9 cellular contexts compared by ENCODE assay signal in the genomic region with DNA sequence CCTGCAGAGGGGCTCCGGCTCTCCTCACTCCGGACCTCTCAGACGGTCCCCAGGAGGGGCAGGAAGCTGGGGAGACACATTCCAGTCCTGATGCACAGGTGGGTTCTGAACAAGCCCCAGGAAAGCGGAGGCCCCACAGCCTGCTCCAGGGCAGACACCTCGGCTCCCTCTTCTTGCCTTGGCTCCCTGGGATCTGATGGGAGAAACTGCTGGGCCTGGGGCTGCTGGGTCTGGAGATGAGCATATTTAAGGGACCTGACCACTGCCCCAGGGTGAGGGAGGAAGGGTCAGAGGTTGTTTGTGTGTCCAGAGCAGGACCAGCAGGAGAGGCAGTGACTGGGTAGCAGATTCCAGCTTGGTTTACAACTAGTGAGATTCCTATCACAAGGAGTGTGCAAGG. TPM values are rescaled to one million over a fixed set of nuclear protein-coding genes. Genes with fewer than 3 reads are reported as not detected.
DNase-seq lines count a peak whose midpoint lies in the region; ATAC-seq and TF ChIP-seq lines count a peak whose summit lies in the region.
"Had no signal": no experiment of that assay in that cellular context is flagged by ENCODE, and none has a peak within 500 bp of the region (broad histone marks: within the 10 kb centered on the region; RNA-seq: fewer than 3 reads in every experiment).

No MANE protein-coding gene starts in this region.

- no peak overlapping the region for H3K27ac ChIP-seq in BLaER1 treated with 17β-estradiol and CSF1 and Interleukin-3, amounts not matched to agents 10 nM and 100 nM
- H3K27ac ChIP-seq in HUES64 (ENCODE audit: low read depth, low read length) (no peak overlapping the region), heart right ventricle (no peak overlapping the region)
- H3K27ac ChIP-seq in naive thymus-derived CD4-positive, alpha-beta T cell (ENCODE audit: low read depth, low read length), result peak overlapping the region; percentile 53

- H3K4me1 ChIP-seq in BLaER1 treated with 17β-estradiol and CSF1 and Interleukin-3, amounts not matched to agents 10 nM and 100 nM, result peaks cover 6 to 21% (median 15%) of the 10 kb centered on the region in 10 experiments; a peak in 18 of 20 replicates
- H3K4me1 ChIP-seq in HUES64 (ENCODE audit: insufficient read depth, low read length) (peaks cover 14% of the 10 kb centered on the region; the same call in 1 of the 2 replicates), heart right ventricle (peaks cover 0 to 19% (median 6%) of the 10 kb centered on the region in 9 donors)
- peaks cover 17 to 22% of the 10 kb centered on the region in 2 donors for H3K4me1 ChIP-seq in naive thymus-derived CD4-positive, alpha-beta T cell (ENCODE audit: control insufficient read depth in 2 of 2, insufficient read depth in 2 of 2, low read length in 2 of 2)

- H3K4me3 Mint-ChIP-seq in chondrocyte (ENCODE audit: unreplicated experiment), result peak overlapping the region; percentile 69
- H3K4me3 Mint-ChIP-seq in naive thymus-derived CD4-positive, alpha-beta T cell, result peak overlapping the region; percentile 61 to 91 (median 80)

- H3K4me3 ChIP-seq in BLaER1 treated with 17β-estradiol and CSF1 and Interleukin-3, amounts not matched to agents 10 nM and 100 nM, result peak overlapping the region in 2 of 10 experiments; percentile 68 to 80; a peak in 3 of 20 replicates
- H3K4me3 ChIP-seq in HUES64 (ENCODE audit: low read length) (peak overlapping the region; percentile 57), heart right ventricle (peak overlapping the region in 2 of 10 donors; percentile 70 to 78)
- peak overlapping the region; percentile 81 for H3K4me3 ChIP-seq in naive thymus-derived CD4-positive, alpha-beta T cell (ENCODE audit: low read length)

- no peaks in the 10 kb centered on the region for H3K36me3 ChIP-seq in BLaER1 treated with 17β-estradiol and CSF1 and Interleukin-3, amounts not matched to agents 10 nM and 100 nM
- no peaks in the 10 kb centered on the region for H3K36me3 ChIP-seq in HUES64 (ENCODE audit: insufficient read depth, low read length)
- H3K36me3 ChIP-seq in naive thymus-derived CD4-positive, alpha-beta T cell (ENCODE audit: control insufficient read depth in 2 of 3, insufficient read depth in 3 of 3, low read length in 3 of 3), result peaks cover 0 to 4% (median 0%) of the 10 kb centered on the region in 3 experiments
- H3K36me3 ChIP-seq in heart right ventricle, result no peaks in the 10 kb centered on the region

- TF ChIP-seq CTCF in chondrocyte (IDR thresholded peaks at IDR 0.05) (no peak), heart right ventricle (IDR thresholded peaks at IDR 0.05) (no peak)

- H3K9ac ChIP-seq in BLaER1 treated with 17β-estradiol and CSF1 and Interleukin-3, amounts not matched to agents 10 nM and 100 nM, result 0 out of 22 replicates have a peak overlapping the region, but pooled peaks of 1 of the 11 experiments have one; percentile 78
- no peak overlapping the region for H3K9ac ChIP-seq in HUES64 (ENCODE audit: low read depth, low read length)

- H3K27ac Mint-ChIP-seq in chondrocyte (ENCODE audit: unreplicated experiment), result no peak overlapping the region
- peak overlapping the region; percentile 9 to 77 (median 59) for H3K27ac Mint-ChIP-seq in naive thymus-derived CD4-positive, alpha-beta T cell

- peaks cover 28% of the 10 kb centered on the region for H3K4me1 Mint-ChIP-seq in chondrocyte (ENCODE audit: low read depth)
- peaks cover 12 to 51% (median 45%) of the 10 kb centered on the region in 7 donors for H3K4me1 Mint-ChIP-seq in naive thymus-derived CD4-positive, alpha-beta T cell

- peaks cover 9 to 21% (median 15%) of the 10 kb centered on the region in 11 experiments; a peak in 20 of 22 replicates for H3K27me3 ChIP-seq in BLaER1 treated with 17β-estradiol and CSF1 and Interleukin-3, amounts not matched to agents 10 nM and 100 nM
- H3K27me3 ChIP-seq in HUES64 (ENCODE audit: insufficient read depth, low read length) (peaks cover 7% of the 10 kb centered on the region; the same call in 1 of the 2 replicates), heart right ventricle (peaks cover 0 to 10% (median 0%) of the 10 kb centered on the region in 7 donors)
- no peaks in the 10 kb centered on the region for H3K27me3 ChIP-seq in naive thymus-derived CD4-positive, alpha-beta T cell (ENCODE audit: control insufficient read depth in 2 of 2, insufficient read depth in 2 of 2, low read length in 2 of 2)

- no peak for ATAC-seq in naive thymus-derived CD4-positive, alpha-beta T cell
- no peak for ATAC-seq in HG02885 (IDR thresholded peaks at IDR 0.05; ENCODE audit: poor library complexity, unreplicated experiment)
- ATAC-seq in GM18870 (IDR thresholded peaks at IDR 0.05; ENCODE audit: unreplicated experiment), result no peak
- no peak for ATAC-seq in heart right ventricle

- no peaks in the 10 kb centered on the region for H3K36me3 Mint-ChIP-seq in chondrocyte (ENCODE audit: low read depth)
- H3K36me3 Mint-ChIP-seq in naive thymus-derived CD4-positive, alpha-beta T cell, result peaks cover 0 to 4% (median 0%) of the 10 kb centered on the region in 5 donors

- H3K9me3 ChIP-seq in BLaER1 treated with 17β-estradiol and CSF1 and Interleukin-3, amounts not matched to agents 10 nM and 100 nM (replicated peaks in 1 of 11), result no peaks in the 10 kb centered on the region
- no peaks in the 10 kb centered on the region for H3K9me3 ChIP-seq in HUES64 (ENCODE audit: insufficient read depth, low read depth, low read length)
- no peaks in the 10 kb centered on the region for H3K9me3 ChIP-seq in naive thymus-derived CD4-positive, alpha-beta T cell (ENCODE audit: control insufficient read depth in 2 of 3, low read length in 3 of 3)
- no peaks in the 10 kb centered on the region for H3K9me3 ChIP-seq in heart right ventricle

- WGBS in HUES64, result 67% methylated on average over 5 of the region's 5 CpGs
- WGBS in heart right ventricle, 2 donors, result 85 to 87% methylated on average over 5 of the region's 5 CpGs

- DNase-seq in chondrocyte (ENCODE audit: low spot score) (peak; percentile 51), heart right ventricle (no peak)
- no peak for DNase-seq in naive thymus-derived CD4-positive, alpha-beta T cell
- no peak for DNase-seq in stimulated activated CD4-positive, alpha-beta T cell treated with anti-CD3 and anti-CD28 coated beads, Interleukin-2, amount 100 ng/mL, for 24 hours
- DNase-seq: Kasumi-1 had no signal

- POLR2A ChIA-PET in naive thymus-derived CD4-positive, alpha-beta T cell (lab: Charles Lee), result interaction anchor here (1.7 to 2.7 kb wide), 4 partner anchors 65 to 82 kb away, joined by 9 to 18 read pairs (median 10); a partner anchor contains a TSS

- peaks cover 0 to 20% (median 0%) of the 10 kb centered on the region in 11 experiments; a peak in 3 of 22 replicates for H4K20me1 ChIP-seq in BLaER1 treated with 17β-estradiol and CSF1 and Interleukin-3, amounts not matched to agents 10 nM and 100 nM

- no peaks in the 10 kb centered on the region for H3K27me3 Mint-ChIP-seq in chondrocyte (ENCODE audit: low read depth)
- peaks cover 0 to 17% (median 0%) of the 10 kb centered on the region in 5 donors for H3K27me3 Mint-ChIP-seq in naive thymus-derived CD4-positive, alpha-beta T cell

- no peaks in the 10 kb centered on the region for H3K9me3 Mint-ChIP-seq in chondrocyte (ENCODE audit: low read depth)
- H3K9me3 Mint-ChIP-seq in naive thymus-derived CD4-positive, alpha-beta T cell, result no peaks in the 10 kb centered on the region

- H3K4me2 ChIP-seq in BLaER1 treated with 17β-estradiol and CSF1 and Interleukin-3, amounts not matched to agents 10 nM and 100 nM, result peak overlapping the region in 10 of 11 experiments; percentile 75 to 99 (median 94); a peak in 16 of 22 replicates

- intact Hi-C loops in naive thymus-derived CD4-positive, alpha-beta T cell (cut with micrococcal nuclease), result loop anchor here (5.0 kb wide), 5 partner anchors 44 to 284 kb away; a partner anchor contains a TSS
- intact Hi-C loops in heart right ventricle (cut with DNase I), result loop anchor here in 1 of 10 donors (10.0 kb wide), 1 partner anchor 116 kb away; no protein-coding TSS in a partner anchor

- CTCF ChIA-PET in naive thymus-derived CD4-positive, alpha-beta T cell (lab: Charles Lee), result interaction anchor here (1.8 kb wide), 1 partner anchor 85 kb away, joined by 4 read pairs; no protein-coding TSS in a partner anchor

RNA-seq across cellular contexts. Expression of a gene that starts 1.2 kb away (rescaled TPM):
- polyA plus RNA-seq in HUES64 (2013, experiment 1 of 2), result 14.5 TPM
- polyA plus RNA-seq in HUES64 (2013, experiment 2 of 2), result 20.8 TPM
- 10.1 to 17.4 TPM (median 10.2 TPM) in 3 replicates for total RNA-seq in chondrocyte
- 1 to 10 TPM; 3.0 to 9.7 (median 7.7) TPM for total RNA-seq in naive thymus-derived CD4-positive, alpha-beta T cell
- 1 to 10 TPM; 6.6 to 9.0 TPM for polyA plus RNA-seq in naive thymus-derived CD4-positive, alpha-beta T cell
- under 1 TPM; 0.06 to 0.90 (median 0.22) TPM for total RNA-seq in heart right ventricle
- under 1 TPM; 0.22 to 0.42 TPM for polyA plus RNA-seq in heart right ventricle
